ENCODE assay signal across 25 cellular contexts in the genomic region with DNA sequence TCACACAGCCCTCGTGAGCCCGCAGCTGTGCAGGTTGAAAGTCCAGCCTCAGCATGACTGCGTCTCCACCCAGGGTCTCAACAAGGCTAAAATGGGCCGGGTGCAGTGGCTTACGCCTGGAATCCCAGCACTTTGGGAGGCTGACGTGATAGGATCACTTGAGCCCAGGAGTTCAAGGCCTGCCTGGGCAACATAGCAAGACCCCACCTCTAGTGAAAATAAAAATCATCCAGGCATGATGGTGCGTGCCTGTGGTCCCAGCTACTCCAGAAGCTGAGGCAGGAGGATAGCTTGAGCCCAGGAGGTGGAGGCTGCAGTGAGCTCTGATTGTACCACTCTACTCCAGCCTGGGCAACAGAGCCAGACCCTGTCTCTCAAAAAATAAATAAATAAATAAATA.
"Had no signal": no experiment of that assay in that cellular context is flagged by ENCODE, and none has a peak within 500 bp of the region (broad histone marks: within the 10 kb centered on the region; RNA-seq: fewer than 3 reads in every experiment).

No MANE protein-coding gene starts in this region.

- H3K4me3 ChIP-seq: esophagus squamous epithelium, gastrocnemius medialis, heart right ventricle, left lung, lower lobe of right lung, mucosa of descending colon had no signal

- ATAC-seq: effector memory CD8-positive, alpha-beta T cell; esophagus mucosa; gastrocnemius medialis; heart right ventricle; left cardiac atrium; left lung; left ventricle myocardium superior; lower lobe of right lung; mucosa of descending colon had no signal

- FAIRE-seq: endometrium, islet of Langerhans, keratinocyte had no signal

- H3K9me3 ChIP-seq: esophagus squamous epithelium, gastrocnemius medialis, heart right ventricle, left lung, lower lobe of right lung, mucosa of descending colon had no signal

- H3K27ac ChIP-seq: epithelial cell of prostate, esophagus squamous epithelium, gastrocnemius medialis, heart right ventricle, left lung, lower lobe of right lung had no signal

- H3K4me1 ChIP-seq: esophagus squamous epithelium, gastrocnemius medialis, lower lobe of right lung had no signal

- DNase-seq: cortex of kidney; effector CD8-positive, alpha-beta T cell; effector memory CD8-positive, alpha-beta T cell; endodermal cell; erythroblast; esophagus squamous epithelium; foreskin fibroblast; foreskin melanocyte; gastrocnemius medialis; glutamatergic neuron; head of caudate nucleus; heart right ventricle; hippocampal formation; left cardiac atrium; left lung; left ventricle myocardium superior; lower lobe of right lung; mesenchymal stem cell; mucosa of descending colon; naive B cell had no signal

- H3K36me3 ChIP-seq: esophagus squamous epithelium, gastrocnemius medialis, heart right ventricle, left lung, lower lobe of right lung had no signal
